Comparison of ENCODE assay signal across 13 cellular contexts in the genomic region with DNA sequence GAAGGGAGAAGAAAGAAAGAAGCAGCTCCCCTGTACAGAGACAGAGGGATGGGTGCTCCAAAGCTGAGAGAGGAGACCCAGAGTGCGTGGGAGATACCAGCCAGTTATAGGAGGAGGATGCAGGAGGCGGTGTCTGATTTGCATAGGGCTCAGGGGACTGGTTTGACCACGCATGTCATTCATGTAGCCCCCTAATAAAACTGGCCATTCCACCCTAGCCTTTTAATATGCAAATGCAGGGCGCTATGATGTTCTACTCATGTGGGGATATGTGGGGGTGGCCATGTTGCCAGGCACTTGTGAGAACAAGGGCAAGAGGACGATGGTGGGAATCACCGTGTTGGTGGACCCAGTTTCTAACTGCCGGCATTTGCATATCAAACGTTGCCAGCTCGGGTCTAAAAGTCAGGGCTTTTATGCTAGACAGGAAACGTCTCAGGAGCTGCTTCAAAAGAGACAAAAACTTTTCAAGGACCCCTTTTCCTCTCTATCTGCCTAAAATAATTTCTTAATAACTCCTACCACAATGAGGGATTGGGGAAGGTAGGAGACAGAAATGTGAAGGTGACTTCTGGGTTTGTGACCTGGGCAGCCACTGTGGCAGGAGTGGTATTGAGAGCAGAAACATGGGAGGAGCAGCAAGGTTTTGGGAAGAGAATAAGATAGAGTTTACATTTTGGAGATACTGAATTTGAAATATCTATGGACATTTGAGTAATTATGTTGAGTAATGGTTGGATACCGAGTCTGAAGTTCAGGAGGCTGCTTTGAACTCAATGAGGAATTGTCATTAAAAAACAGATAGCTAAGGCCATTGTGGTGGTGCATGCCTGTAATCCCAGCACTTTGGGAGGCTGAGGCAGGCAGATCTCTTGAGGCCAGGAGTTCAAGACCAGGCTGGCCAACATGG. TPM values are rescaled to one million over a fixed set of nuclear protein-coding genes. Genes with fewer than 3 reads are reported as not detected.
DNase-seq lines count a peak whose midpoint lies in the region; ATAC-seq, FAIRE-seq and TF ChIP-seq lines count a peak whose summit lies in the region.
"Had no signal": no experiment of that assay in that cellular context is flagged by ENCODE, and none has a peak within 500 bp of the region (broad histone marks: within the 10 kb centered on the region; RNA-seq: fewer than 3 reads in every experiment).

No MANE protein-coding gene starts in this region.

- H3K27ac ChIP-seq in cardiac muscle cell: peak overlapping the region; percentile 57
- no peak overlapping the region for H3K27ac ChIP-seq in right atrium auricular region
- peak overlapping the region; percentile 70 for H3K27ac ChIP-seq in SU-DHL-6 (ENCODE audit: low read depth, low read length)
- H3K27ac ChIP-seq in thymus (ENCODE audit: low read depth): peak overlapping the region; percentile 74
- H3K27ac ChIP-seq in small intestine (ENCODE audit: low read depth in 1 of 2, low read length in 1 of 2): no peak overlapping the region
- H3K27ac ChIP-seq in body of pancreas: no peak overlapping the region
- H3K27ac ChIP-seq: C4-2B had no signal

- peak; percentile 10 to 50 for DNase-seq in cardiac muscle cell (ENCODE audit: low read depth in 1 of 2, low spot score in 1 of 2)
- no peak for DNase-seq in right atrium auricular region (ENCODE audit: low spot score)
- DNase-seq in NCI-H187 (lab: John Stamatoyannopoulos, UW): no peak
- no peak for DNase-seq in small intestine
- DNase-seq in body of pancreas: no peak
- DNase-seq: activated gamma-delta T cell treated with Interleukin-2 at 50 U/mL for 16 hours; effector memory CD4-positive, alpha-beta T cell; posterior cingulate gyrus; T-helper 1 cell had no signal

- peak overlapping the region; percentile 60 for H3K4me2 ChIP-seq in SU-DHL-6 (ENCODE audit: low read depth, low read length, poor library complexity, severe bottlenecking)

- no peaks in the 10 kb centered on the region for H3K27me3 ChIP-seq in cardiac muscle cell
- no peaks in the 10 kb centered on the region for H3K27me3 ChIP-seq in right atrium auricular region
- no peaks in the 10 kb centered on the region for H3K27me3 ChIP-seq in SU-DHL-6 (ENCODE audit: low read length)
- no peaks in the 10 kb centered on the region for H3K27me3 ChIP-seq in iPS-15b (ENCODE audit: control insufficient read depth, insufficient read depth, low read length)
- H3K27me3 ChIP-seq in thymus (ENCODE audit: control insufficient read depth, insufficient read depth): no peaks in the 10 kb centered on the region
- H3K27me3 ChIP-seq in small intestine (ENCODE audit: control insufficient read depth in 2 of 2, insufficient read depth in 2 of 2, low read length in 2 of 2): no peaks in the 10 kb centered on the region
- no peaks in the 10 kb centered on the region for H3K27me3 ChIP-seq in body of pancreas

- H3K4me1 ChIP-seq in cardiac muscle cell (ENCODE audit: low read depth) (no peaks in the 10 kb centered on the region), right atrium auricular region (peaks cover 0 to 19% of the 10 kb centered on the region in 2 donors), iPS-15b (ENCODE audit: control insufficient read depth, insufficient read depth, low read length) (peaks cover 8% of the 10 kb centered on the region), thymus (ENCODE audit: control insufficient read depth, insufficient read depth, low read length) (peaks cover 16% of the 10 kb centered on the region), small intestine (ENCODE audit: control insufficient read depth in 2 of 2, insufficient read depth in 1 of 2, low read depth in 1 of 2, low read length in 1 of 2) (no peaks in the 10 kb centered on the region), body of pancreas (peaks cover 18% of the 10 kb centered on the region)

- H2AFZ ChIP-seq in SU-DHL-6 (ENCODE audit: low read depth, low read length, severe bottlenecking): peak overlapping the region; percentile 98

- H3K36me3 ChIP-seq in cardiac muscle cell (no peaks in the 10 kb centered on the region), right atrium auricular region (no peaks in the 10 kb centered on the region), SU-DHL-6 (ENCODE audit: low read length) (no peaks in the 10 kb centered on the region), iPS-15b (ENCODE audit: control insufficient read depth, insufficient read depth, low read length) (no peaks in the 10 kb centered on the region), thymus (ENCODE audit: control insufficient read depth, insufficient read depth) (no peaks in the 10 kb centered on the region), small intestine (ENCODE audit: control insufficient read depth in 2 of 2, insufficient read depth in 2 of 2, low read length in 2 of 2) (no peaks in the 10 kb centered on the region), body of pancreas (replicated peaks in 1 of 2; ENCODE audit: insufficient read depth in 1 of 2, low read depth in 2 of 2) (no peaks in the 10 kb centered on the region)

- no peak for ATAC-seq in body of pancreas

- H3K9ac ChIP-seq in SU-DHL-6 (ENCODE audit: low read length) (peak overlapping the region; percentile 35; the same call in 1 of the 2 replicates), iPS-15b (ENCODE audit: low read depth, low read length) (no peak overlapping the region)

- intact Hi-C loops in body of pancreas (cut with DNase I): no loop called here

- no peaks in the 10 kb centered on the region for H4K20me1 ChIP-seq in SU-DHL-6 (ENCODE audit: low read depth, low read length)

- peaks cover 8% of the 10 kb centered on the region for H3F3A ChIP-seq in SU-DHL-6 (ENCODE audit: insufficient read depth)

- no peaks in the 10 kb centered on the region for H3K9me2 ChIP-seq in SU-DHL-6 (replicated peaks; ENCODE audit: insufficient read depth, low read length)

- H3K9me3 ChIP-seq in cardiac muscle cell (ENCODE audit: low read depth) (no peaks in the 10 kb centered on the region), right atrium auricular region (no peaks in the 10 kb centered on the region), SU-DHL-6 (ENCODE audit: insufficient read depth, low read length) (no peaks in the 10 kb centered on the region), iPS-15b (ENCODE audit: control insufficient read depth, insufficient read depth, low read length) (no peaks in the 10 kb centered on the region), thymus (ENCODE audit: control insufficient read depth) (no peaks in the 10 kb centered on the region), small intestine (ENCODE audit: control insufficient read depth, low read depth) (no peaks in the 10 kb centered on the region), body of pancreas (no peaks in the 10 kb centered on the region)

- H3K4me3 ChIP-seq in cardiac muscle cell (no peak overlapping the region), right atrium auricular region (no peak overlapping the region), SU-DHL-6 (ENCODE audit: insufficient read depth, low read length, poor library complexity, severe bottlenecking) (peak overlapping the region; percentile 5), iPS-15b (ENCODE audit: low read depth, low read length) (peak overlapping the region; percentile 10), thymus (ENCODE audit: low read length) (peak overlapping the region; percentile 12), small intestine (ENCODE audit: low read depth in 1 of 2, low read length in 2 of 2) (no peak overlapping the region), body of pancreas (no peak overlapping the region)

- no peak for FAIRE-seq in small intestine (lab: Jason Lieb, UNC)

- TF ChIP-seq CTCF in cardiac muscle cell (IDR thresholded peaks at IDR 0.05; ENCODE audit: low read depth, low read length) (no peak), right atrium auricular region (IDR thresholded peaks at IDR 0.05) (no peak), SU-DHL-6 (IDR thresholded peaks at IDR 0.05; ENCODE audit: insufficient read depth, low read length, poor library complexity, severe bottlenecking) (no peak), body of pancreas (IDR thresholded peaks at IDR 0.05) (no peak)

- TF ChIP-seq POLR2A in body of pancreas (IDR thresholded peaks at IDR 0.05): no peak

- peaks cover 16% of the 10 kb centered on the region for H3K79me2 ChIP-seq in SU-DHL-6 (ENCODE audit: insufficient read depth, low read length)

- 38% methylated on average over 11 of the region's 11 CpGs for WGBS in thymus
- WGBS in small intestine, 3 donors: 20 to 25% (median 23%) methylated on average over 11 of the region's 11 CpGs
- 22 to 24% methylated on average over 11 of the region's 11 CpGs for WGBS in body of pancreas, 2 donors

RNA-seq across cellular contexts. Expression of a gene that starts 2.2 kb away (rescaled TPM):
- total RNA-seq in cardiac muscle cell (23.7 and 41.1 TPM in 2 replicates), right atrium auricular region (10 to 100 TPM in 1 of 2 donors, 1 to 10 TPM in 1; 9.1 to 17.9 TPM), body of pancreas (10 to 100 TPM in 1 of 2 donors, 1 to 10 TPM in 1; 5.9 to 16.1 TPM)
- polyA plus RNA-seq in cardiac muscle cell (26.3 and 27.9 TPM in 2 replicates), thymus (32.3 TPM), small intestine (10 to 100 TPM in 1 of 3 donors, 1 to 10 TPM in 2; 6.8 to 11.0 (median 7.0) TPM)

RNA-seq across cellular contexts. Expression of a gene that starts 12.9 kb away (rescaled TPM):
- 154 and 223 TPM in 2 replicates for total RNA-seq in cardiac muscle cell
- polyA plus RNA-seq in cardiac muscle cell: 458 and 613 TPM in 2 replicates
- total RNA-seq in right atrium auricular region: 1,000 to 10,000 TPM; 1,040 to 1,566 TPM
- polyA plus RNA-seq in thymus: 686 TPM
- 1,000 to 10,000 TPM in 1 of 3 donors, 100 to 1,000 TPM in 2; 539 to 1,286 (median 880) TPM for polyA plus RNA-seq in small intestine
- 100 to 1,000 TPM in 1 of 2 donors, 10 to 100 TPM in 1; 36.6 to 186 TPM for total RNA-seq in body of pancreas

RNA-seq across cellular contexts. Expression of a gene that starts 13.2 kb away (rescaled TPM):
- 55.2 and 63.6 TPM in 2 replicates for total RNA-seq in cardiac muscle cell
- 27.6 and 35.2 TPM in 2 replicates for polyA plus RNA-seq in cardiac muscle cell
- total RNA-seq in right atrium auricular region: 10 to 100 TPM; 24.4 to 24.8 TPM
- polyA plus RNA-seq in thymus: 12.3 TPM
- polyA plus RNA-seq in small intestine: 10 to 100 TPM in 2 of 3 donors, 1 to 10 TPM in 1; 5.8 to 17.8 (median 10.3) TPM
- total RNA-seq in body of pancreas: 10 to 100 TPM in 1 of 2 donors, 1 to 10 TPM in 1; 7.8 to 19.1 TPM

Comparison
In these comparisons a context has a peak if more than half of its experiments do, and no peak if none do; other contexts are left out.
1. DNase-seq: peak in cardiac muscle cell (2 of 2); none in right atrium auricular region (single experiment), NCI-H187 (0 of 2), small intestine (single experiment) and body of pancreas (0 of 4).
2. H3K27ac ChIP-seq: peak in cardiac muscle cell (single experiment), SU-DHL-6 (single experiment) and thymus (single experiment); none in right atrium auricular region (0 of 2), small intestine (0 of 2) and body of pancreas (0 of 4).
3. H3K4me3 ChIP-seq: peak in SU-DHL-6 (single experiment), iPS-15b (single experiment) and thymus (single experiment); none in cardiac muscle cell (single experiment), right atrium auricular region (0 of 2), small intestine (0 of 2) and body of pancreas (0 of 2).